ENCODE assay signal across 17 cellular contexts in genomic region chr3:6125520-6125919, GRCh38.
DNase-seq lines count a peak whose midpoint lies in the region; FAIRE-seq and TF ChIP-seq lines count a peak whose summit lies in the region.
"Had no signal": no experiment of that assay in that cellular context is flagged by ENCODE, and none has a peak within 500 bp of the region (broad histone marks: within the 10 kb centered on the region; RNA-seq: fewer than 3 reads in every experiment).

No MANE protein-coding gene starts in this region.

- no peak overlapping the region for H2BK15ac ChIP-seq in neuronal stem cell (ENCODE audit: low read length)

- no peak for TF ChIP-seq CTCF in breast epithelium (IDR thresholded peaks at IDR 0.05)

- no peak overlapping the region for H3K14ac ChIP-seq in neuronal stem cell (ENCODE audit: low read length)

- H3K79me1 ChIP-seq in neuronal stem cell (ENCODE audit: low read depth, low read length) = no peaks in the 10 kb centered on the region

- H3K4me2 ChIP-seq in neuronal stem cell (ENCODE audit: insufficient read depth, low read length, poor library complexity, severe bottlenecking) = no peak overlapping the region
- H3K4me2 ChIP-seq: PC-9 had no signal

- no CpG with 5 or more reads among the region's 3 CpGs for WGBS in neuronal stem cell (ENCODE audit: extremely low coverage in 2 of 2, insufficient read length in 2 of 2, insufficient replicate concordance in 1 of 2), 2 donors

- H3K36me3 ChIP-seq in NT2/D1 (ENCODE audit: insufficient read depth, insufficient read length, low read length) = no peaks in the 10 kb centered on the region
- no peaks in the 10 kb centered on the region for H3K36me3 ChIP-seq in neuronal stem cell (replicated peaks in 1 of 2; ENCODE audit: control insufficient read depth in 2 of 2, insufficient read depth in 2 of 2, low read length in 2 of 2)
- no peaks in the 10 kb centered on the region for H3K36me3 ChIP-seq in breast epithelium
- H3K36me3 ChIP-seq: HAP-1, SJSA1 had no signal

- H2BK120ac ChIP-seq in neuronal stem cell (ENCODE audit: low read depth, low read length) = no peak overlapping the region

- FAIRE-seq in GM19239 (lab: Jason Lieb, UNC) = no peak

- TF ChIP-seq POLR2A in breast epithelium (IDR thresholded peaks at IDR 0.05) = no peak

- no peak overlapping the region for H3K18ac ChIP-seq in neuronal stem cell (ENCODE audit: low read length)

- no peaks in the 10 kb centered on the region for H3K4me1 ChIP-seq in NT2/D1 (ENCODE audit: insufficient read depth, insufficient read length)
- H3K4me1 ChIP-seq in neuronal stem cell (ENCODE audit: control insufficient read depth in 2 of 2, insufficient read depth in 1 of 2, low read depth in 1 of 2, low read length in 2 of 2) = no peaks in the 10 kb centered on the region
- no peaks in the 10 kb centered on the region for H3K4me1 ChIP-seq in breast epithelium
- H3K4me1 ChIP-seq: HAP-1, SJSA1 had no signal

- no peak overlapping the region for H4K8ac ChIP-seq in neuronal stem cell (ENCODE audit: low read depth, low read length)

- no peak overlapping the region for H2AK5ac ChIP-seq in neuronal stem cell (ENCODE audit: low read depth, low read length)

- no peak overlapping the region for H3K23ac ChIP-seq in neuronal stem cell (ENCODE audit: low read depth, low read length, poor library complexity)

- H3K4ac ChIP-seq in neuronal stem cell (ENCODE audit: low read length) = no peak overlapping the region

- no peaks in the 10 kb centered on the region for H3K27me3 ChIP-seq in NT2/D1 (ENCODE audit: insufficient read depth, insufficient read length)
- H3K27me3 ChIP-seq in neuronal stem cell (ENCODE audit: control insufficient read depth in 3 of 3, insufficient read depth in 3 of 3, low read depth in 1 of 3, low read length in 3 of 3) = no peaks in the 10 kb centered on the region
- H3K27me3 ChIP-seq in breast epithelium = no peaks in the 10 kb centered on the region
- H3K27me3 ChIP-seq: SJSA1 had no signal

- no peak overlapping the region for H3K27ac ChIP-seq in neuronal stem cell (replicated peaks; ENCODE audit: low read length)
- no peak overlapping the region for H3K27ac ChIP-seq in breast epithelium
- H3K27ac ChIP-seq: PC-9, SJSA1 had no signal

- H2BK5ac ChIP-seq in neuronal stem cell (ENCODE audit: low read length) = no peak overlapping the region

- H2BK12ac ChIP-seq in neuronal stem cell (ENCODE audit: low read length) = no peak overlapping the region

- peak; percentile 16 for DNase-seq in NCI-H345 (lab: John Stamatoyannopoulos, UW)
- DNase-seq in NCI-H345 treated with DMSO at 0.1 percent for 48 hours (lab: John Stamatoyannopoulos, UW; ENCODE audit: unreplicated experiment) = no peak
- DNase-seq in NT2/D1 (ENCODE audit: low read depth, low spot score) = peak; percentile 6
- DNase-seq in iPS-NIHi11 (ENCODE audit: low spot score) = peak; percentile 59
- peak; percentile 11 for DNase-seq in neuronal stem cell (ENCODE audit: low spot score)
- DNase-seq in occipital lobe (lab: John Stamatoyannopoulos, UW) = no peak
- no peak for DNase-seq in breast epithelium (ENCODE audit: low spot score in 2 of 2)
- DNase-seq in GM19239 (ENCODE audit: insufficient read length, low spot score) = no peak
- DNase-seq: CD8-positive, alpha-beta memory T cell; Kasumi-1; NCI-H1105 treated with DMSO at 0.1 percent for 48 hours; NCI-H187 treated with DMSO at 0.1 percent for 48 hours; NCI-H446 treated with DMSO at 0.1 percent for 48 hours; NCI-H748 treated with DMSO at 0.1 percent for 48 hours; PC-9 had no signal

- no peak overlapping the region for H2AFZ ChIP-seq in neuronal stem cell (ENCODE audit: low read length)
- H2AFZ ChIP-seq: PC-9 had no signal

- H3K4me3 ChIP-seq in NT2/D1 (ENCODE audit: insufficient read length, low read depth) (no peak overlapping the region), neuronal stem cell (ENCODE audit: low read length in 2 of 2) (no peak overlapping the region), breast epithelium (no peak overlapping the region)
- H3K4me3 ChIP-seq: HAP-1, PC-9, SJSA1 had no signal

- H4K91ac ChIP-seq in neuronal stem cell (ENCODE audit: low read depth, low read length, poor library complexity) = no peak overlapping the region

- H3K9ac ChIP-seq in NT2/D1 (ENCODE audit: insufficient read length, low read depth) (no peak overlapping the region), neuronal stem cell (ENCODE audit: low read depth, low read length, poor library complexity) (no peak overlapping the region)

- no peaks in the 10 kb centered on the region; the same call in 1 of the 2 replicates for H3K9me3 ChIP-seq in NT2/D1 (ENCODE audit: insufficient read depth, low read length)
- no peaks in the 10 kb centered on the region for H3K9me3 ChIP-seq in neuronal stem cell (replicated peaks in 1 of 2; ENCODE audit: control insufficient read depth in 2 of 2, insufficient read depth in 1 of 2, low read depth in 1 of 2, low read length in 2 of 2)
- H3K9me3 ChIP-seq in breast epithelium = peaks cover 0 to 5% of the 10 kb centered on the region in 2 donors
- H3K9me3 ChIP-seq: HAP-1, SJSA1 had no signal

- intact Hi-C loops in breast epithelium (cut with DNase I; ENCODE audit: low total_unique reads) = no loop called here

Comparison
In these comparisons a context has a peak if more than half of its experiments do, and no peak if none do; other contexts are left out.
1. DNase-seq: peak in NCI-H345 (single experiment), NT2/D1 (single experiment), iPS-NIHi11 (single experiment) and neuronal stem cell (single experiment); none in NCI-H345 treated with DMSO at 0.1 percent for 48 hours (single experiment), occipital lobe (single experiment), breast epithelium (0 of 2) and GM19239 (single experiment).